In the genomic region with DNA sequence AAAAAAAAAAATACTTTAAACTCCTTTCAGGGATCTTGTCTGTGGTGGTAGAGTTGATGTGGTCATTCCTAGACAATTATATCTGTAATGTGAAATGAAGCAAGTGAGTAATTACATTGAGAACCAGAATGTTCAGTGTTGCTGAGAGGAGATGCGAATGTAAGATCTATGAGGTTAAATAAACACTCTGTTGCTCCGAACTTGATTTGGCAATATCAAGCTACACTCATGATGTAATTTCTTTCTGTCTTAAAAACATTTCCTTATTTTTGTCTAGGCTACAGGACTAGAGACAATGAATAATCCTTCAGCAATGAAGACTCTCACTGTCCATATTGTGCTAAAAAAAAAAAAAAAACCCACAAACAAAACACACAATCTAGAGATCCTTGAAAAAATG, we compare ENCODE assay signal across 1 cellular context.
TF ChIP-seq lines count a peak whose summit lies in the region.

No MANE protein-coding gene starts in this region.

TF ChIP-seq in WTC11, 78 proteins besides CTCF, POLR2A, EP300 and RAD21 (continued from another document):
- TF ChIP-seq, protein P1, sequence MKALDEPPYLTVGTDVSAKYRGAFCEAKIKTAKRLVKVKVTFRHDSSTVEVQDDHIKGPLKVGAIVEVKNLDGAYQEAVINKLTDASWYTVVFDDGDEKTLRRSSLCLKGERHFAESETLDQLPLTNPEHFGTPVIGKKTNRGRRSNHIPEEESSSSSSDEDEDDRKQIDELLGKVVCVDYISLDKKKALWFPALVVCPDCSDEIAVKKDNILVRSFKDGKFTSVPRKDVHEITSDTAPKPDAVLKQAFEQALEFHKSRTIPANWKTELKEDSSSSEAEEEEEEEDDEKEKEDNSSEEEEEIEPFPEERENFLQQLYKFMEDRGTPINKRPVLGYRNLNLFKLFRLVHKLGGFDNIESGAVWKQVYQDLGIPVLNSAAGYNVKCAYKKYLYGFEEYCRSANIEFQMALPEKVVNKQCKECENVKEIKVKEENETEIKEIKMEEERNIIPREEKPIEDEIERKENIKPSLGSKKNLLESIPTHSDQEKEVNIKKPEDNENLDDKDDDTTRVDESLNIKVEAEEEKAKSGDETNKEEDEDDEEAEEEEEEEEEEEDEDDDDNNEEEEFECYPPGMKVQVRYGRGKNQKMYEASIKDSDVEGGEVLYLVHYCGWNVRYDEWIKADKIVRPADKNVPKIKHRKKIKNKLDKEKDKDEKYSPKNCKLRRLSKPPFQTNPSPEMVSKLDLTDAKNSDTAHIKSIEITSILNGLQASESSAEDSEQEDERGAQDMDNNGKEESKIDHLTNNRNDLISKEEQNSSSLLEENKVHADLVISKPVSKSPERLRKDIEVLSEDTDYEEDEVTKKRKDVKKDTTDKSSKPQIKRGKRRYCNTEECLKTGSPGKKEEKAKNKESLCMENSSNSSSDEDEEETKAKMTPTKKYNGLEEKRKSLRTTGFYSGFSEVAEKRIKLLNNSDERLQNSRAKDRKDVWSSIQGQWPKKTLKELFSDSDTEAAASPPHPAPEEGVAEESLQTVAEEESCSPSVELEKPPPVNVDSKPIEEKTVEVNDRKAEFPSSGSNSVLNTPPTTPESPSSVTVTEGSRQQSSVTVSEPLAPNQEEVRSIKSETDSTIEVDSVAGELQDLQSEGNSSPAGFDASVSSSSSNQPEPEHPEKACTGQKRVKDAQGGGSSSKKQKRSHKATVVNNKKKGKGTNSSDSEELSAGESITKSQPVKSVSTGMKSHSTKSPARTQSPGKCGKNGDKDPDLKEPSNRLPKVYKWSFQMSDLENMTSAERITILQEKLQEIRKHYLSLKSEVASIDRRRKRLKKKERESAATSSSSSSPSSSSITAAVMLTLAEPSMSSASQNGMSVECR (CRISPR knock-in tag; IDR thresholded peaks at IDR 0.05; ENCODE audit: borderline replicate concordance), result no peak
- TF ChIP-seq, protein P2, sequence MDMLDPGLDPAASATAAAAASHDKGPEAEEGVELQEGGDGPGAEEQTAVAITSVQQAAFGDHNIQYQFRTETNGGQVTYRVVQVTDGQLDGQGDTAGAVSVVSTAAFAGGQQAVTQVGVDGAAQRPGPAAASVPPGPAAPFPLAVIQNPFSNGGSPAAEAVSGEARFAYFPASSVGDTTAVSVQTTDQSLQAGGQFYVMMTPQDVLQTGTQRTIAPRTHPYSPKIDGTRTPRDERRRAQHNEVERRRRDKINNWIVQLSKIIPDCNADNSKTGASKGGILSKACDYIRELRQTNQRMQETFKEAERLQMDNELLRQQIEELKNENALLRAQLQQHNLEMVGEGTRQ (CRISPR knock-in tag; IDR thresholded peaks at IDR 0.05), result no peak
- TF ChIP-seq ZNF671 (CRISPR knock-in tag; IDR thresholded peaks at IDR 0.05) (no peak), SMAD4 (CRISPR knock-in tag; IDR thresholded peaks at IDR 0.05) (no peak), NR3C1 (CRISPR knock-in tag; conservative IDR thresholded peaks at IDR 0.05; ENCODE audit: low read depth) (no peak), ZNF121 (CRISPR knock-in tag; IDR thresholded peaks at IDR 0.05) (no peak), CREB1 (CRISPR knock-in tag; IDR thresholded peaks at IDR 0.05) (no peak), SP1 (CRISPR knock-in tag; conservative IDR thresholded peaks at IDR 0.05) (no peak), ZNF219 (CRISPR knock-in tag; IDR thresholded peaks at IDR 0.05; ENCODE audit: borderline replicate concordance) (no peak), ATF1 (CRISPR knock-in tag; IDR thresholded peaks at IDR 0.05) (no peak)
- TF ChIP-seq, protein P3, sequence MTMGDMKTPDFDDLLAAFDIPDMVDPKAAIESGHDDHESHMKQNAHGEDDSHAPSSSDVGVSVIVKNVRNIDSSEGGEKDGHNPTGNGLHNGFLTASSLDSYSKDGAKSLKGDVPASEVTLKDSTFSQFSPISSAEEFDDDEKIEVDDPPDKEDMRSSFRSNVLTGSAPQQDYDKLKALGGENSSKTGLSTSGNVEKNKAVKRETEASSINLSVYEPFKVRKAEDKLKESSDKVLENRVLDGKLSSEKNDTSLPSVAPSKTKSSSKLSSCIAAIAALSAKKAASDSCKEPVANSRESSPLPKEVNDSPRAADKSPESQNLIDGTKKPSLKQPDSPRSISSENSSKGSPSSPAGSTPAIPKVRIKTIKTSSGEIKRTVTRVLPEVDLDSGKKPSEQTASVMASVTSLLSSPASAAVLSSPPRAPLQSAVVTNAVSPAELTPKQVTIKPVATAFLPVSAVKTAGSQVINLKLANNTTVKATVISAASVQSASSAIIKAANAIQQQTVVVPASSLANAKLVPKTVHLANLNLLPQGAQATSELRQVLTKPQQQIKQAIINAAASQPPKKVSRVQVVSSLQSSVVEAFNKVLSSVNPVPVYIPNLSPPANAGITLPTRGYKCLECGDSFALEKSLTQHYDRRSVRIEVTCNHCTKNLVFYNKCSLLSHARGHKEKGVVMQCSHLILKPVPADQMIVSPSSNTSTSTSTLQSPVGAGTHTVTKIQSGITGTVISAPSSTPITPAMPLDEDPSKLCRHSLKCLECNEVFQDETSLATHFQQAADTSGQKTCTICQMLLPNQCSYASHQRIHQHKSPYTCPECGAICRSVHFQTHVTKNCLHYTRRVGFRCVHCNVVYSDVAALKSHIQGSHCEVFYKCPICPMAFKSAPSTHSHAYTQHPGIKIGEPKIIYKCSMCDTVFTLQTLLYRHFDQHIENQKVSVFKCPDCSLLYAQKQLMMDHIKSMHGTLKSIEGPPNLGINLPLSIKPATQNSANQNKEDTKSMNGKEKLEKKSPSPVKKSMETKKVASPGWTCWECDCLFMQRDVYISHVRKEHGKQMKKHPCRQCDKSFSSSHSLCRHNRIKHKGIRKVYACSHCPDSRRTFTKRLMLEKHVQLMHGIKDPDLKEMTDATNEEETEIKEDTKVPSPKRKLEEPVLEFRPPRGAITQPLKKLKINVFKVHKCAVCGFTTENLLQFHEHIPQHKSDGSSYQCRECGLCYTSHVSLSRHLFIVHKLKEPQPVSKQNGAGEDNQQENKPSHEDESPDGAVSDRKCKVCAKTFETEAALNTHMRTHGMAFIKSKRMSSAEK (CRISPR knock-in tag; IDR thresholded peaks at IDR 0.05; ENCODE audit: borderline replicate concordance), result no peak
